ENCODE assay signal across 8 cellular contexts in the genomic region with DNA sequence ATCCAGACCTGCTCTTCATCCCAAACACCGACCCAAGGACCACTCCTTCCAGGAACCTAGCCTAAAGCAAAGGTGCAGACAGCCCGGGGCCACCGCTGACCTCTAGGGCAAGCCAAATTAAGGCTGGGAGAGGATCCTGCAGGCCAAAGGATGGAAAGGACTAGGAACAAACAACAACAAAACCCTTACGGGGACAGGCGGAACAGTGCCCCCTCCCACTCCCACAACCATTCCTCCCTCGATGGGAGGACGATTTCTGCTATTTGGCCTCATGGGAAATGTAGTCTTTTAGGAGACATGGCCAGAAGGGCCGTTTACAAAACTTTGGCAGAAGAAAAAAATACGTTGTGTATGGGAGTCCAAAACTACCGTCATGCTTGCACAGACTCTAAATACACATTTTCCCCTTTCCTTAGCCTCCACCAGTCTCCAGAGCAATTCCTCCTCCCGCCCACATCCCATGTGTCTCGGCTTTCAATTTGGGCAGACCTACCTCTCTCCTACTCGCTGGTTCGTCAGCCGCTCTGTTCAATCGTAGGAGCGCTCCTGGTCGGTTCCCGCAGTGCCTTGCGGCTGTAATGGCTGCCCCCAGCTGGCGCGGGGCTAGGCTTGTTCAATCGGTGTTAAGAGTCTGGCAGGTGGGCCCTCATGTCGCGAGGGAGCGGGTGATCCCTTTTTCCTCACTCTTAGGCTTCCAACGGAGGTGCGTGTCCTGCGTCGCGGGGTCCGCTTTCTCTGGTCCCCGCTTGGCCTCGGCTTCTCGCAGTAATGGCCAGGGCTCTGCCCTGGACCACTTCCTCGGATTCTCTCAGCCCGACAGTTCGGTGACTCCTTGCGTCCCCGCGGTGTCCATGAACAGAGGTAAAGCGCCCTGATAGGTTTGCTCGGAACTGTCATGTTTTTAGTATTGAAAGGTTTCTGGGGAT. TPM values are rescaled to one million over a fixed set of nuclear protein-coding genes. Genes with fewer than 3 reads are reported as not detected.
A peak's percentile ranks its signal among the peaks of the same experiment; 100 is the strongest.
DNase-seq lines count a peak whose midpoint lies in the region; ATAC-seq and TF ChIP-seq lines count a peak whose summit lies in the region.

A gene (plus strand): TSS at position 560 of the 926 bp plus-strand sequence. CDS start 19 bp downstream, at position 579.

- peak within 1 kb of the TSS; percentile 79 for H4K5ac ChIP-seq in H9 (ENCODE audit: insufficient read length, low read depth, low read length)

- H2AFZ ChIP-seq in H9 (ENCODE audit: low read length) (peak within 1 kb of the TSS; percentile 90), MM.1S (ENCODE audit: low read length) (peak within 1 kb of the TSS; percentile 99), neural progenitor cell (replicated peaks) (peak within 1 kb of the TSS; percentile 94)

- peaks cover 3% of the 10 kb centered on the region for H3K23me2 ChIP-seq in H9 (ENCODE audit: insufficient read length, low read depth, low read length, poor library complexity, severe bottlenecking)

- no peak for TF ChIP-seq CTCF in H9 (conservative IDR thresholded peaks at IDR 0.05)
- TF ChIP-seq CTCF in MM.1S (IDR thresholded peaks at IDR 0.05; ENCODE audit: low read length): no peak
- peak; percentile 18 for TF ChIP-seq CTCF in foreskin keratinocyte (conservative IDR thresholded peaks at IDR 0.05)
- TF ChIP-seq CTCF in neural progenitor cell (IDR thresholded peaks at IDR 0.05): no peak

- H3T11ph ChIP-seq in H9 (ENCODE audit: low read length): no peak within 1 kb of the TSS

- H3K4me1 ChIP-seq in H9 (ENCODE audit: insufficient read depth, low read length): no peaks in the 10 kb centered on the region; the same call in 1 of the 2 replicates
- no peaks in the 10 kb centered on the region for H3K4me1 ChIP-seq in MM.1S (ENCODE audit: low read length)
- no peaks in the 10 kb centered on the region for H3K4me1 ChIP-seq in foreskin keratinocyte
- peaks cover 5% of the 10 kb centered on the region for H3K4me1 ChIP-seq in neural progenitor cell

- H3K18ac ChIP-seq in H9 (ENCODE audit: insufficient read length, low read depth, low read length): peak within 1 kb of the TSS; percentile 84

- H3K4me2 ChIP-seq in H9 (ENCODE audit: insufficient read depth, insufficient read length, low read length) (peak within 1 kb of the TSS; percentile 57), MM.1S (ENCODE audit: low read depth, low read length) (peak within 1 kb of the TSS; percentile 85), neural progenitor cell (peak within 1 kb of the TSS; percentile 91)

- no peak within 1 kb of the TSS for H2BK20ac ChIP-seq in H9 (ENCODE audit: low read depth, low read length, poor library complexity, severe bottlenecking)

- in situ Hi-C loops in SK-MEL-5 (cut with HindIII; ENCODE audit: low pct_unique_long_range_greater_than_20kb, low sequenced_read_pairs): no loop called here

- no peak within 1 kb of the TSS for H3K56ac ChIP-seq in H9 (ENCODE audit: insufficient read length, low read depth, low read length)

- H3K9me3 ChIP-seq in H9 (ENCODE audit: control insufficient read depth, low read depth, low read length): no peaks in the 10 kb centered on the region
- no peaks in the 10 kb centered on the region for H3K9me3 ChIP-seq in MM.1S (replicated peaks; ENCODE audit: insufficient read depth, low read length)
- H3K9me3 ChIP-seq in neural progenitor cell (ENCODE audit: low read depth): no peaks in the 10 kb centered on the region

- H4K91ac ChIP-seq in H9 (ENCODE audit: insufficient read length, low read depth, low read length): no peak within 1 kb of the TSS

- no peak within 1 kb of the TSS for H3K27ac ChIP-seq in H9 (ENCODE audit: insufficient read length, low read depth, low read length)
- no peak within 1 kb of the TSS for H3K27ac ChIP-seq in MM.1S (ENCODE audit: low read length)
- peak within 1 kb of the TSS; percentile 70 for H3K27ac ChIP-seq in foreskin keratinocyte
- no peak within 1 kb of the TSS for H3K27ac ChIP-seq in neural progenitor cell

- no peak within 1 kb of the TSS for H3K4ac ChIP-seq in H9 (ENCODE audit: low read depth, low read length)

- H2BK12ac ChIP-seq in H9 (ENCODE audit: insufficient read length, low read depth, low read length): peak within 1 kb of the TSS; percentile 47

- H2BK120ac ChIP-seq in H9 (ENCODE audit: low read depth, low read length, poor library complexity, severe bottlenecking): no peak within 1 kb of the TSS

- no peaks in the 10 kb centered on the region for H4K20me1 ChIP-seq in H9 (ENCODE audit: control insufficient read depth, insufficient read depth, insufficient read length)
- no peaks in the 10 kb centered on the region for H4K20me1 ChIP-seq in MM.1S (ENCODE audit: insufficient read depth, low read length)
- H4K20me1 ChIP-seq in neural progenitor cell (ENCODE audit: low read depth): no peaks in the 10 kb centered on the region

- H3K27me3 Mint-ChIP-seq in H9 (ENCODE audit: low read depth) (no peaks in the 10 kb centered on the region), neural progenitor cell (ENCODE audit: insufficient read depth, low read depth) (peaks cover 2% of the 10 kb centered on the region)

- H3K27ac Mint-ChIP-seq in H9 (peak within 1 kb of the TSS; percentile 65 to 93 (median 72)), neural progenitor cell (peak within 1 kb of the TSS; percentile 93)

- no peak within 1 kb of the TSS for H2BK5ac ChIP-seq in H9 (ENCODE audit: insufficient read length, low read length)

- no peaks in the 10 kb centered on the region for H3K9me2 ChIP-seq in MM.1S (replicated peaks; ENCODE audit: insufficient read depth, low read length)

- H3K9me3 Mint-ChIP-seq in H9 (no peaks in the 10 kb centered on the region), neural progenitor cell (no peaks in the 10 kb centered on the region)

- H2AK5ac ChIP-seq in H9 (ENCODE audit: insufficient read length, low read length): no peak within 1 kb of the TSS

- H3K9ac ChIP-seq in H9 (ENCODE audit: extremely low read depth, insufficient read length, low read length): peak within 1 kb of the TSS; percentile 82
- H3K9ac ChIP-seq in MM.1S (ENCODE audit: low read length): peak within 1 kb of the TSS; percentile 82
- H3K9ac ChIP-seq in neural progenitor cell: peak within 1 kb of the TSS; percentile 71

- H3K79me2 ChIP-seq in H9 (ENCODE audit: insufficient read depth, low read length): no peaks in the 10 kb centered on the region
- H3K79me2 ChIP-seq in MM.1S (ENCODE audit: low read length): peaks cover 20% of the 10 kb centered on the region
- H3K79me2 ChIP-seq in neural progenitor cell (ENCODE audit: low read depth): peaks cover 15% of the 10 kb centered on the region

- no peaks in the 10 kb centered on the region for H3F3A ChIP-seq in MM.1S (ENCODE audit: insufficient read depth, low read length)
- H3F3A ChIP-seq in neural progenitor cell (ENCODE audit: low read depth): peaks cover 5% of the 10 kb centered on the region

- peak; percentile 96 for ATAC-seq in foreskin keratinocyte

- WGBS in H9 (ENCODE audit: extremely low coverage, insufficient read length, low lambda C conversion rate): no CpG with 5 or more reads among the region's 43 CpGs

- peak within 1 kb of the TSS; percentile 82 to 89 for H3K4me3 Mint-ChIP-seq in H9
- peak within 1 kb of the TSS; percentile 97 for H3K4me3 Mint-ChIP-seq in neural progenitor cell

- no peak within 1 kb of the TSS for H4K8ac ChIP-seq in H9 (replicated peaks; ENCODE audit: insufficient read length, low read depth, low read length)

- H3K4me3 ChIP-seq in MM.1S (ENCODE audit: low read length) (peak within 1 kb of the TSS; percentile 97), neural progenitor cell (peak within 1 kb of the TSS; percentile 71)

- H3K27me3 ChIP-seq in H9 (ENCODE audit: insufficient read depth, low read length): no peaks in the 10 kb centered on the region
- H3K27me3 ChIP-seq in MM.1S (replicated peaks; ENCODE audit: insufficient read depth, low read length): no peaks in the 10 kb centered on the region
- no peaks in the 10 kb centered on the region for H3K27me3 ChIP-seq in foreskin keratinocyte
- H3K27me3 ChIP-seq in neural progenitor cell: no peaks in the 10 kb centered on the region

- H3K4me1 Mint-ChIP-seq in H9 (peaks cover 6 to 8% of the 10 kb centered on the region in 2 experiments), neural progenitor cell (peaks cover 16% of the 10 kb centered on the region)

- peak; percentile 92 for DNase-seq in ELR (ENCODE audit: low read depth)
- DNase-seq in H9: peak; percentile 94
- peak; percentile 85 for DNase-seq in MM.1S
- DNase-seq in SK-MEL-5 (ENCODE audit: low read depth, low spot score): peak; percentile 90
- peak; percentile 37 to 72 (median 65) for DNase-seq in activated naive CD4-positive, alpha-beta T cell (lab: John Stamatoyannopoulos, UW)
- DNase-seq in foreskin keratinocyte: peak; percentile 61 to 82
- peak; percentile 94 for DNase-seq in neural progenitor cell (ENCODE audit: low spot score)
- DNase-seq in stromal cell of bone marrow (ENCODE audit: low read depth): peak; percentile 83

- H3K36me3 Mint-ChIP-seq in H9 (ENCODE audit: insufficient read depth in 1 of 3, low read depth in 3 of 3): peaks cover 22 to 34% (median 30%) of the 10 kb centered on the region in 3 experiments
- peaks cover 14% of the 10 kb centered on the region for H3K36me3 Mint-ChIP-seq in neural progenitor cell

- peak within 1 kb of the TSS; percentile 86 for H3K14ac ChIP-seq in H9 (ENCODE audit: insufficient read depth, low read length)

- no peak within 1 kb of the TSS for H3K23ac ChIP-seq in H9 (ENCODE audit: insufficient read length, low read depth, low read length)

- H3K79me1 ChIP-seq in H9 (ENCODE audit: insufficient read depth, low read depth, low read length, poor library complexity, severe bottlenecking): no peaks in the 10 kb centered on the region

- H2BK15ac ChIP-seq in H9 (ENCODE audit: low read depth, low read length): no peak within 1 kb of the TSS

- H3K36me3 ChIP-seq in MM.1S (replicated peaks; ENCODE audit: insufficient read depth, low read length) (no peaks in the 10 kb centered on the region), neural progenitor cell (no peaks in the 10 kb centered on the region)

RNA-seq across cellular contexts. Expression of the gene that starts here (rescaled TPM):
- 61.7 and 67.8 TPM in 2 replicates for total RNA-seq in H9 (2021)
- 23.8 and 35.7 TPM in 2 replicates for total RNA-seq in SK-MEL-5 (2014; rRNA removed; shearing (Covaris generic))
- polyA plus RNA-seq in SK-MEL-5 (2015; cell fraction: cytosol; rRNA removed): 84.5 and 105 TPM in 2 replicates
- 138 and 139 TPM in 2 replicates for polyA plus RNA-seq in SK-MEL-5 (2015; cell fraction: nucleus; rRNA removed)
- total RNA-seq in foreskin keratinocyte: 34.8 and 44.4 TPM in 2 replicates
- 65.8 and 72.8 TPM in 2 replicates for polyA plus RNA-seq in foreskin keratinocyte
- total RNA-seq in neural progenitor cell (ENCODE audit: low replicate concordance): 25.8 and 44.8 TPM in 2 replicates
